8 cellular contexts compared by ENCODE assay signal in genomic region chr5:188488-189481, GRCh38. TPM values are rescaled to one million over a fixed set of nuclear protein-coding genes. Genes with fewer than 3 reads are reported as not detected.
DNase-seq lines count a peak whose midpoint lies in the region; ATAC-seq and TF ChIP-seq lines count a peak whose summit lies in the region.

No MANE protein-coding gene starts in this region.

- no peaks in the 10 kb centered on the region for H3K36me3 ChIP-seq in cardiac muscle cell
- no peaks in the 10 kb centered on the region for H3K36me3 ChIP-seq in upper lobe of right lung

- H3K36me3 Mint-ChIP-seq in activated naive CD8-positive, alpha-beta T cell treated with anti-CD3 and anti-CD28 coated beads for 36 hours = no peaks in the 10 kb centered on the region

- H3K4me3 ChIP-seq in GM12865 (ENCODE audit: low read depth, low read length) = no peak overlapping the region
- H3K4me3 ChIP-seq in NB4 (ENCODE audit: low read depth, low read length) = no peak overlapping the region
- H3K4me3 ChIP-seq in cardiac muscle cell = no peak overlapping the region
- no peak overlapping the region for H3K4me3 ChIP-seq in upper lobe of right lung

- H3K4me1 Mint-ChIP-seq in activated naive CD8-positive, alpha-beta T cell treated with anti-CD3 and anti-CD28 coated beads for 36 hours = peaks cover 11% of the 10 kb centered on the region

- DNase-seq in GM12865 (ENCODE audit: low read depth) (peak; percentile 90), NB4 (ENCODE audit: low read depth) (peak; percentile 79), SKM-1 treated with dmso at 0.1 percent for 144 hours (lab: John Stamatoyannopoulos, UW; ENCODE audit: unreplicated experiment) (peak; percentile 62), cardiac muscle cell (ENCODE audit: low read depth in 1 of 2, low spot score in 1 of 2) (peak; percentile 86 to 93), posterior vena cava (ENCODE audit: low spot score) (peak; percentile 96), upper lobe of right lung (peak; percentile 94)
- peak; percentile 89 for DNase-seq in activated naive CD8-positive, alpha-beta T cell treated with anti-CD3 and anti-CD28 coated beads for 36 hours

- intact Hi-C loops in posterior vena cava (cut with DNase I) = no loop called here
- intact Hi-C loops in upper lobe of right lung (cut with DNase I) = no loop called here

- peak; percentile 59 for ATAC-seq in HG02571 (IDR thresholded peaks at IDR 0.05; ENCODE audit: unreplicated experiment)
- peak; percentile 93 for ATAC-seq in upper lobe of right lung

- H3K9me3 ChIP-seq in cardiac muscle cell (ENCODE audit: low read depth) (no peaks in the 10 kb centered on the region), upper lobe of right lung (no peaks in the 10 kb centered on the region)

- no peak for TF ChIP-seq POLR2A in NB4 (IDR thresholded peaks at IDR 0.05; ENCODE audit: extremely low read depth, insufficient read length)

- H3K9me3 Mint-ChIP-seq in activated naive CD8-positive, alpha-beta T cell treated with anti-CD3 and anti-CD28 coated beads for 36 hours = no peaks in the 10 kb centered on the region

- H3K27ac Mint-ChIP-seq in activated naive CD8-positive, alpha-beta T cell treated with anti-CD3 and anti-CD28 coated beads for 36 hours = peak overlapping the region; percentile 20

- H3K27ac ChIP-seq in cardiac muscle cell (peak overlapping the region; percentile 23), upper lobe of right lung (no peak overlapping the region)

- peak; percentile 97 for TF ChIP-seq CTCF in GM12865 (IDR thresholded peaks at IDR 0.05; ENCODE audit: insufficient read depth, low read depth, low read length, missing control alignments)
- TF ChIP-seq CTCF in NB4 (IDR thresholded peaks at IDR 0.05; ENCODE audit: low read depth, low read length) = peak; percentile 91
- TF ChIP-seq CTCF in cardiac muscle cell (IDR thresholded peaks at IDR 0.05; ENCODE audit: low read depth, low read length) = peak; percentile 95
- peak; percentile 99 for TF ChIP-seq CTCF in upper lobe of right lung (IDR thresholded peaks at IDR 0.05)

- H3K4me3 Mint-ChIP-seq in activated naive CD8-positive, alpha-beta T cell treated with anti-CD3 and anti-CD28 coated beads for 36 hours = peak overlapping the region; percentile 22

- H3K4me1 ChIP-seq in cardiac muscle cell (ENCODE audit: low read depth) (peaks cover 25% of the 10 kb centered on the region), upper lobe of right lung (peaks cover 4% of the 10 kb centered on the region)

- no peaks in the 10 kb centered on the region for H3K27me3 Mint-ChIP-seq in activated naive CD8-positive, alpha-beta T cell treated with anti-CD3 and anti-CD28 coated beads for 36 hours

- H3K27me3 ChIP-seq in cardiac muscle cell = no peaks in the 10 kb centered on the region
- H3K27me3 ChIP-seq in upper lobe of right lung = peaks cover 8% of the 10 kb centered on the region

RNA-seq across cellular contexts. Expression of gene LRRC14B, which starts 2.5 kb away (rescaled TPM):
- total RNA-seq in activated naive CD8-positive, alpha-beta T cell treated with anti-CD3 and anti-CD28 coated beads for 36 hours = under 1 TPM in 1 of 2 experiments, not detected in 1; 0.23 TPM
- total RNA-seq in cardiac muscle cell = 1.6 and 3.6 TPM in 2 replicates
- 1.5 and 2.7 TPM in 2 replicates for polyA plus RNA-seq in cardiac muscle cell
- not detected for total RNA-seq in posterior vena cava
- total RNA-seq in upper lobe of right lung = not detected

RNA-seq across cellular contexts. Expression of gene CCDC127, which starts 29.2 kb away (rescaled TPM):
- total RNA-seq in activated naive CD8-positive, alpha-beta T cell treated with anti-CD3 and anti-CD28 coated beads for 36 hours = 1 to 10 TPM; 5.3 to 5.9 TPM
- total RNA-seq in cardiac muscle cell = 6.4 and 11.3 TPM in 2 replicates
- 15.9 and 19.3 TPM in 2 replicates for polyA plus RNA-seq in cardiac muscle cell
- 1 to 10 TPM; 5.8 to 6.9 TPM for total RNA-seq in posterior vena cava
- total RNA-seq in upper lobe of right lung = 5.5 TPM

RNA-seq across cellular contexts. Expression of gene SDHA, which starts 29.3 kb away (rescaled TPM):
- total RNA-seq in activated naive CD8-positive, alpha-beta T cell treated with anti-CD3 and anti-CD28 coated beads for 36 hours = 100 to 1,000 TPM; 146 to 149 TPM
- 207 and 247 TPM in 2 replicates for total RNA-seq in cardiac muscle cell
- polyA plus RNA-seq in cardiac muscle cell = 328 and 410 TPM in 2 replicates
- total RNA-seq in posterior vena cava = 10 to 100 TPM; 75.2 to 80.7 TPM
- 94.0 TPM for total RNA-seq in upper lobe of right lung
